ENCODE assay signal across 16 cellular contexts in the genomic region with DNA sequence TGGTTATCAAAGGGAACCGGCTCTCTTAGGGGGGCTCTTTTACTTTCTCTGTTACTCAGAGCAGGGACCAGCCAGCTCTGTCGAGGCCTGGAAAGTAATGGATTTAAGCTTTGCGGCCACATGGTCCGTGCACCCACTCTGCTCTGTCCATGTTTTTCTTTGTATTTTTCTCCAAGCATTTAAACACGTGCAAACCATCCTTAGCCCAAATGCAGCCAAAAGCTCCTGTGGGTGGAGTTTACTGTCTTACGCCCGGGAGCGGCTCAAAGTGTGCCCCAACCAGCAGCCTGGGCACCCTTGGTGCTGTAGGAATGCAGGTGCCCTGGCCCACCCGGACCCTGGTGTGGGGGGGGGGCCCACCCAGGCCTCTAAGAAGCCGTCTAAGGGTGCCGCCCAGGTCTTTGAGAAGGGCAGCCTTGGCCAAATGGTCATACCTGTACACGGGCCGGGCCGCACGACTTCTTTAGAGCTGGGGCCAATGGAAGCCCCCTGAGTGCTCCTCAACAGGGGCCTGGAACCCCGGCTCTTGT. TPM values are rescaled to one million over a fixed set of nuclear protein-coding genes. Genes with fewer than 3 reads are reported as not detected.
DNase-seq lines count a peak whose midpoint lies in the region; ATAC-seq and TF ChIP-seq lines count a peak whose summit lies in the region.
"Had no signal": no experiment of that assay in that cellular context is flagged by ENCODE, and none has a peak within 500 bp of the region (broad histone marks: within the 10 kb centered on the region; RNA-seq: fewer than 3 reads in every experiment).

No MANE protein-coding gene starts in this region.

- no peaks in the 10 kb centered on the region for H3K27me3 ChIP-seq in heart right ventricle
- no peaks in the 10 kb centered on the region for H3K27me3 ChIP-seq in upper lobe of right lung

- H3K27me3 Mint-ChIP-seq in activated CD8-positive, alpha-beta memory T cell treated with anti-CD3 and anti-CD28 coated beads, Interleukin-2, amount 10 ng/mL, durations not matched to agents 7 days and 5 days, result peaks cover 22% of the 10 kb centered on the region
- H3K27me3 Mint-ChIP-seq: activated CD8-positive, alpha-beta T cell treated with anti-CD3 and anti-CD28 coated beads for 36 hours; CD4-positive, alpha-beta T cell had no signal

- H3K36me3 ChIP-seq in heart right ventricle, result no peaks in the 10 kb centered on the region
- no peaks in the 10 kb centered on the region for H3K36me3 ChIP-seq in upper lobe of right lung

- H3K9me3 Mint-ChIP-seq in activated CD8-positive, alpha-beta memory T cell treated with anti-CD3 and anti-CD28 coated beads, Interleukin-2, amount 10 ng/mL, durations not matched to agents 7 days and 5 days (ENCODE audit: low read depth), result no peaks in the 10 kb centered on the region
- H3K9me3 Mint-ChIP-seq: activated CD8-positive, alpha-beta T cell treated with anti-CD3 and anti-CD28 coated beads for 36 hours; activated T-helper 1 cell treated with anti-CD3 and anti-CD28 coated beads, Interleukin-12 subunit alpha, Interleukin-12 subunit beta, Interleukin-2, Interleukin-4 antibody, amounts not matched to agents 30 ng/mL and 10 ng/mL and 1 ng/mL, durations not matched to agents 14 hours and 24 hours and 36 hours had no signal

- intact Hi-C loops in heart right ventricle (cut with DNase I) (loop anchor here in 4 of 10 donors (5.0 kb wide), 2 partner anchors 35 to 40 kb away; no protein-coding TSS in a partner anchor), posterior cingulate gyrus (cut with DNase I) (no loop called here), upper lobe of right lung (cut with DNase I) (no loop called here)

- 90 to 94% methylated on average over 16 of the region's 16 CpGs for WGBS in heart right ventricle, 2 donors

- H3K27ac Mint-ChIP-seq in activated CD8-positive, alpha-beta memory T cell treated with anti-CD3 and anti-CD28 coated beads, Interleukin-2, amount 10 ng/mL, durations not matched to agents 7 days and 5 days, result no peak overlapping the region
- H3K27ac Mint-ChIP-seq: activated CD8-positive, alpha-beta T cell treated with anti-CD3 and anti-CD28 coated beads for 36 hours; activated naive CD8-positive, alpha-beta T cell treated with anti-CD3 and anti-CD28 coated beads, Interleukin-2, amount 50 U/mL, for 24 hours; activated T-helper 1 cell treated with anti-CD3 and anti-CD28 coated beads, Interleukin-12 subunit alpha, Interleukin-12 subunit beta, Interleukin-2, Interleukin-4 antibody, amounts not matched to agents 30 ng/mL and 10 ng/mL and 1 ng/mL, durations not matched to agents 14 hours and 24 hours and 36 hours; CD4-positive, alpha-beta T cell; nephron had no signal

- no peaks in the 10 kb centered on the region for H3K4me1 Mint-ChIP-seq in activated CD8-positive, alpha-beta memory T cell treated with anti-CD3 and anti-CD28 coated beads, Interleukin-2, amount 10 ng/mL, durations not matched to agents 7 days and 5 days

- peak overlapping the region in 6 of 10 donors; percentile 79 to 94 (median 86) for H3K27ac ChIP-seq in heart right ventricle
- H3K27ac ChIP-seq in upper lobe of right lung, result peak overlapping the region; percentile 85
- H3K27ac ChIP-seq: KMS-11 had no signal

- peak; percentile 13 for DNase-seq in activated CD8-positive, alpha-beta memory T cell treated with anti-CD3 and anti-CD28 coated beads, Interleukin-2, amount 50 U/mL, for 4 hours
- no peak for DNase-seq in activated CD8-positive, alpha-beta memory T cell treated with anti-CD3 and anti-CD28 coated beads, Interleukin-2, amount 10 ng/mL, durations not matched to agents 7 days and 5 days
- DNase-seq in heart right ventricle (no peak), posterior cingulate gyrus (peak in 6 of 10 donors; percentile 1 to 63 (median 34)), upper lobe of right lung (no peak), SK-N-DZ (ENCODE audit: low spot score) (no peak), hypothalamus (lab: John Stamatoyannopoulos, UW) (no peak)
- DNase-seq: activated CD8-positive, alpha-beta T cell treated with anti-CD3 and anti-CD28 coated beads for 36 hours; activated naive CD8-positive, alpha-beta T cell treated with anti-CD3 and anti-CD28 coated beads, Interleukin-2, amount 50 U/mL, for 24 hours; CD4-positive, alpha-beta T cell; effector memory CD4-positive, alpha-beta T cell; stimulated activated CD4-positive, alpha-beta T cell treated with anti-CD3 and anti-CD28 coated beads, Interleukin-2, amount 100 ng/mL, for 48 hours had no signal

- TF ChIP-seq CTCF in heart right ventricle (IDR thresholded peaks at IDR 0.05), result no peak
- TF ChIP-seq CTCF in upper lobe of right lung (IDR thresholded peaks at IDR 0.05), result no peak

- H3K36me3 Mint-ChIP-seq in activated CD8-positive, alpha-beta memory T cell treated with anti-CD3 and anti-CD28 coated beads, Interleukin-2, amount 10 ng/mL, durations not matched to agents 7 days and 5 days, result no peaks in the 10 kb centered on the region

- CTCF ChIA-PET in activated CD8-positive, alpha-beta memory T cell treated with anti-CD3 and anti-CD28 coated beads, Interleukin-2, amount 10 ng/mL, durations not matched to agents 7 days and 5 days (lab: Charles Lee), result interaction anchor here (1.2 kb wide), 1 partner anchor 179 kb away, joined by 3 read pairs; no protein-coding TSS in a partner anchor

- H3K4me1 ChIP-seq in heart right ventricle (peaks cover 28 to 48% (median 36%) of the 10 kb centered on the region in 9 donors), upper lobe of right lung (peaks cover 26% of the 10 kb centered on the region)

- H3K4me3 ChIP-seq in heart right ventricle (no peak overlapping the region), upper lobe of right lung (no peak overlapping the region)

- H3K4me3 Mint-ChIP-seq in activated CD8-positive, alpha-beta memory T cell treated with anti-CD3 and anti-CD28 coated beads, Interleukin-2, amount 10 ng/mL, durations not matched to agents 7 days and 5 days, result no peak overlapping the region
- H3K4me3 Mint-ChIP-seq: activated CD8-positive, alpha-beta T cell treated with anti-CD3 and anti-CD28 coated beads for 36 hours; activated naive CD8-positive, alpha-beta T cell treated with anti-CD3 and anti-CD28 coated beads, Interleukin-2, amount 50 U/mL, for 24 hours; activated T-helper 1 cell treated with anti-CD3 and anti-CD28 coated beads, Interleukin-12 subunit alpha, Interleukin-12 subunit beta, Interleukin-2, Interleukin-4 antibody, amounts not matched to agents 30 ng/mL and 10 ng/mL and 1 ng/mL, durations not matched to agents 14 hours and 24 hours and 36 hours; CD4-positive, alpha-beta T cell; nephron had no signal

- H3K9me3 ChIP-seq in heart right ventricle, result peaks cover 0 to 6% (median 0%) of the 10 kb centered on the region in 11 donors
- no peaks in the 10 kb centered on the region for H3K9me3 ChIP-seq in upper lobe of right lung

- ATAC-seq in activated CD8-positive, alpha-beta memory T cell treated with anti-CD3 and anti-CD28 coated beads, Interleukin-2, amount 10 ng/mL, durations not matched to agents 7 days and 5 days, result no peak
- ATAC-seq in heart right ventricle (no peak), upper lobe of right lung (no peak), GM21723 (IDR thresholded peaks at IDR 0.05; ENCODE audit: unreplicated experiment) (no peak)
- ATAC-seq: activated CD8-positive, alpha-beta T cell treated with anti-CD3 and anti-CD28 coated beads for 36 hours; activated naive CD8-positive, alpha-beta T cell treated with anti-CD3 and anti-CD28 coated beads, Interleukin-2, amount 50 U/mL, for 24 hours had no signal

RNA-seq across cellular contexts. Expression of a gene that starts 29.2 kb away (rescaled TPM):
- total RNA-seq in activated CD8-positive, alpha-beta memory T cell treated with anti-CD3 and anti-CD28 coated beads, Interleukin-2, amount 10 ng/mL, durations not matched to agents 7 days and 5 days, result 10 to 100 TPM; 16.4 to 19.5 TPM
- total RNA-seq in heart right ventricle (10 to 100 TPM; 12.7 to 20.4 (median 16.3) TPM), upper lobe of right lung (29.0 TPM)
- polyA plus RNA-seq in heart right ventricle, result 10 to 100 TPM; 18.9 to 20.6 TPM
- 13.5 and 16.8 TPM in 2 replicates for polyA plus RNA-seq in SK-N-DZ (2014; cell fraction: cytosol; rRNA removed)
- 68.2 and 72.8 TPM in 2 replicates for polyA plus RNA-seq in SK-N-DZ (2014; cell fraction: nucleus; rRNA removed)

Comparison
In these comparisons a context has a peak if more than half of its experiments do, and no peak if none do; other contexts are left out.
1. DNase-seq: peak in activated CD8-positive, alpha-beta memory T cell treated with anti-CD3 and anti-CD28 coated beads, Interleukin-2, amount 50 U/mL, for 4 hours (single experiment) and posterior cingulate gyrus (6 of 10); none in activated CD8-positive, alpha-beta memory T cell treated with anti-CD3 and anti-CD28 coated beads, Interleukin-2, amount 10 ng/mL, durations not matched to agents 7 days and 5 days (single experiment), heart right ventricle (0 of 2), upper lobe of right lung (single experiment), SK-N-DZ (single experiment) and hypothalamus (0 of 51).